Comparison of ENCODE assay signal across 9 cellular contexts in the genomic region with DNA sequence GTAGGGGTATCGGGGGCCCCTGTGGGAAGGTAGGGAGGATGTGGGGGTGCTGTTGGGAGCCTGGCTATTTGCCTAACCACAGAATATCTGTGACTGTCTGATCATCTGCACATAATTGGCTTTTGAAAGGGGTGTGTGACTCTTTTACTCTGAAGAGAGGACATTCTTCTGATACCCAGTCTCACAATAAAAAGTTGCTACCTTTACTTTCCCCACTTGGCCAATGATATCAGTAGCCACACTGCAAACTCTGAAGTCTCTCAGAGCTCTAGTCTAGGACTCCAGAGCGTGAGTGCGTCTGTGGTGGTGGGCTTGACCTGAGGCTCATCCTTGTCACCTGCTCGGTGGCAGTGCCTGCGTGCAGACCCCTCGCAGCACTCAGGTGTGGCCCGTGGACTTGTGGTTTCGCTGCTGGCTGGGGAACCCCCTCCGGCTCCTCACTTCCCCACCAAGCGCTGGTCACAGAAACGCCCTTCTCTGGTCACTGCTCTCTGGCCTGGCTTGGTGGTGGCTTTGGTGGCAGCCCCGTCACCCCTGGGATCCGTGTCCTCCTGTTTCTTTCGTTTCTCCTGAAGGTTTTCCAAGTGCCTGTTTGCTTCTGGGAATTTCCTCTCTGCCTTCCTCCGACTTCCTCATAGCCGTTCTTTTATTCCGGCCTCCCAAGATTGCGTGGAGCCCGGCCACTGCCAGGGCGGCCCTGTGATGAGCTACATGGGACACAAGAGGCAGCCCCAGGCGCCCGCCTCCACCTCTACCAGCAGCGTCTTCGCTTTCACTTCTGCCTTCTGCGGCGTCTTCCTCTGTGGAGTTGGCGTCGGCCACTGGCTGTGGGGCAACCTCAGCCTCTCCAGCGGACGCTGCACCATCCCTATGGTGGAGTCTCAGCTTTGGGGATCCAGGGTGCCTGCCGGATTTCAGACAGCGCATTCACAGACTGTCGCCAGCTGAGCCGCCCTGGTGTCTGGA.
DNase-seq lines count a peak whose midpoint lies in the region; ATAC-seq lines count a peak whose summit lies in the region.
"Had no signal": no experiment of that assay in that cellular context is flagged by ENCODE, and none has a peak within 500 bp of the region (broad histone marks: within the 10 kb centered on the region; RNA-seq: fewer than 3 reads in every experiment).

No MANE protein-coding gene starts in this region.

- H3K23ac ChIP-seq in trophoblast cell (ENCODE audit: low read length) = no peak overlapping the region

- no peak overlapping the region for H3K27ac ChIP-seq in trophoblast cell (ENCODE audit: low read depth, low read length)
- H3K27ac ChIP-seq: A549 had no signal

- H3K36me3 Mint-ChIP-seq in activated CD4-positive, alpha-beta T cell treated with anti-CD3 and anti-CD28 coated beads, Interleukin-2, amount 10 ng/mL, durations not matched to agents 24 days and 14 days (ENCODE audit: low read depth) = no peaks in the 10 kb centered on the region
- H3K36me3 Mint-ChIP-seq in T-cell = peaks cover 11% of the 10 kb centered on the region

- no peak overlapping the region for H2BK5ac ChIP-seq in trophoblast cell (ENCODE audit: low read depth, low read length, poor library complexity)

- H3K9me3 ChIP-seq in trophoblast cell (ENCODE audit: insufficient read depth, low read depth, low read length) = no peaks in the 10 kb centered on the region
- H3K9me3 ChIP-seq: A549 had no signal

- no peak overlapping the region for H3K14ac ChIP-seq in trophoblast cell (ENCODE audit: low read length)

- H3K4ac ChIP-seq in trophoblast cell (ENCODE audit: low read depth, low read length) = no peak overlapping the region

- peak overlapping the region; percentile 66 for H3K27ac Mint-ChIP-seq in activated CD4-positive, alpha-beta T cell treated with anti-CD3 and anti-CD28 coated beads, Interleukin-2, amount 10 ng/mL, durations not matched to agents 24 days and 14 days
- H3K27ac Mint-ChIP-seq in T-cell = peak overlapping the region; percentile 75 to 88

- no peak overlapping the region for H4K8ac ChIP-seq in trophoblast cell (ENCODE audit: low read depth, low read length)

- CTCF ChIA-PET in T-cell (lab: Charles Lee) = no interaction called here

- DNase-seq in activated CD4-positive, alpha-beta T cell treated with anti-CD3 and anti-CD28 coated beads, Interleukin-2, amount 10 ng/mL, durations not matched to agents 24 days and 14 days = no peak
- no peak for DNase-seq in activated CD4-positive, alpha-beta T cell treated with anti-CD3 and anti-CD28 coated beads for 48 hours
- DNase-seq in T-cell = peak in 4 of 34 experiments; percentile 7 to 31 (median 14)
- DNase-seq in trophoblast cell = peak; percentile 37 to 59
- DNase-seq in glomerular visceral epithelial cell (ENCODE audit: extremely low spot score) = no peak
- DNase-seq in NCI-H446 treated with DMSO at 0.1 percent for 48 hours (lab: John Stamatoyannopoulos, UW) = no peak
- DNase-seq in NCI-H345 (lab: John Stamatoyannopoulos, UW) = no peak

- H3K4me2 ChIP-seq in trophoblast cell (ENCODE audit: low read length) = no peak overlapping the region
- H3K4me2 ChIP-seq: A549 had no signal

- no peak overlapping the region for H3K4me3 ChIP-seq in trophoblast cell (ENCODE audit: low read depth, low read length)
- H3K4me3 ChIP-seq: A549 had no signal

- peaks cover 23% of the 10 kb centered on the region for H3K4me1 Mint-ChIP-seq in activated CD4-positive, alpha-beta T cell treated with anti-CD3 and anti-CD28 coated beads, Interleukin-2, amount 10 ng/mL, durations not matched to agents 24 days and 14 days
- peaks cover 31 to 49% (median 41%) of the 10 kb centered on the region in 3 donors for H3K4me1 Mint-ChIP-seq in T-cell

- no peak overlapping the region for H2AK5ac ChIP-seq in trophoblast cell (ENCODE audit: low read length)

- WGBS in trophoblast cell (ENCODE audit: extremely low coverage, insufficient coverage, insufficient read length) = no CpG with 5 or more reads among the region's 34 CpGs

- no peak overlapping the region for H4K12ac ChIP-seq in trophoblast cell (ENCODE audit: low read depth, low read length)

- H3K4me3 Mint-ChIP-seq in activated CD4-positive, alpha-beta T cell treated with anti-CD3 and anti-CD28 coated beads, Interleukin-2, amount 10 ng/mL, durations not matched to agents 24 days and 14 days = peak overlapping the region; percentile 57
- H3K4me3 Mint-ChIP-seq in T-cell = peak overlapping the region; percentile 59 to 67 (median 64)

- POLR2A ChIA-PET in T-cell (lab: Charles Lee) = no interaction called here

- H3K36me3 ChIP-seq in trophoblast cell (ENCODE audit: control insufficient read depth in 1 of 2, insufficient read depth in 2 of 2, low read length in 2 of 2) = peaks cover 2 to 5% of the 10 kb centered on the region in 2 experiments

- H3K18ac ChIP-seq in trophoblast cell (ENCODE audit: low read length) = no peak overlapping the region

- peaks cover 4% of the 10 kb centered on the region for H3K79me2 ChIP-seq in trophoblast cell (ENCODE audit: control insufficient read depth, insufficient read depth, low read length, poor library complexity)

- no peak overlapping the region for H4K91ac ChIP-seq in trophoblast cell (ENCODE audit: low read depth, low read length)

- intact Hi-C loops in activated CD4-positive, alpha-beta T cell treated with anti-CD3 and anti-CD28 coated beads, Interleukin-2, amount 10 ng/mL, durations not matched to agents 24 days and 14 days (cut with micrococcal nuclease) = no loop called here

- peaks cover 5 to 10% of the 10 kb centered on the region in 2 experiments for H3K4me1 ChIP-seq in trophoblast cell (ENCODE audit: control insufficient read depth in 1 of 2, insufficient read depth in 2 of 2, low read length in 2 of 2)
- H3K4me1 ChIP-seq: A549 had no signal

- H2BK120ac ChIP-seq in trophoblast cell (ENCODE audit: insufficient read depth, low read length, poor library complexity) = no peak overlapping the region

- no peaks in the 10 kb centered on the region for H3K9me3 Mint-ChIP-seq in activated CD4-positive, alpha-beta T cell treated with anti-CD3 and anti-CD28 coated beads, Interleukin-2, amount 10 ng/mL, durations not matched to agents 24 days and 14 days
- no peaks in the 10 kb centered on the region for H3K9me3 Mint-ChIP-seq in T-cell

- H2AFZ ChIP-seq in trophoblast cell (ENCODE audit: insufficient read depth, low read length, poor library complexity) = no peak overlapping the region

- no peak overlapping the region for H2BK12ac ChIP-seq in trophoblast cell (ENCODE audit: low read length)

- H3K27me3 Mint-ChIP-seq in activated CD4-positive, alpha-beta T cell treated with anti-CD3 and anti-CD28 coated beads, Interleukin-2, amount 10 ng/mL, durations not matched to agents 24 days and 14 days = no peaks in the 10 kb centered on the region
- H3K27me3 Mint-ChIP-seq in T-cell = no peaks in the 10 kb centered on the region

- peak; percentile 74 for ATAC-seq in HG02588 (IDR thresholded peaks at IDR 0.05; ENCODE audit: unreplicated experiment)
- ATAC-seq in T-cell (replicated peaks in 1 of 4) = peak in 1 of 4 experiments; percentile 45
- ATAC-seq: A549 had no signal

- no peaks in the 10 kb centered on the region for H3K79me1 ChIP-seq in trophoblast cell (ENCODE audit: low read length)

- no peak overlapping the region for H3K9ac ChIP-seq in trophoblast cell (ENCODE audit: low read length)

- no peaks in the 10 kb centered on the region for H3K27me3 ChIP-seq in trophoblast cell (ENCODE audit: insufficient read depth, low read length)

Comparison
In these comparisons a context has a peak if more than half of its experiments do, and no peak if none do; other contexts are left out.
1. DNase-seq: peak in trophoblast cell (2 of 2); none in activated CD4-positive, alpha-beta T cell treated with anti-CD3 and anti-CD28 coated beads, Interleukin-2, amount 10 ng/mL, durations not matched to agents 24 days and 14 days (single experiment), activated CD4-positive, alpha-beta T cell treated with anti-CD3 and anti-CD28 coated beads for 48 hours (single experiment), glomerular visceral epithelial cell (single experiment), NCI-H446 treated with DMSO at 0.1 percent for 48 hours (single experiment) and NCI-H345 (single experiment).